Comparison of ENCODE assay signal across 28 cellular contexts in the genomic region with DNA sequence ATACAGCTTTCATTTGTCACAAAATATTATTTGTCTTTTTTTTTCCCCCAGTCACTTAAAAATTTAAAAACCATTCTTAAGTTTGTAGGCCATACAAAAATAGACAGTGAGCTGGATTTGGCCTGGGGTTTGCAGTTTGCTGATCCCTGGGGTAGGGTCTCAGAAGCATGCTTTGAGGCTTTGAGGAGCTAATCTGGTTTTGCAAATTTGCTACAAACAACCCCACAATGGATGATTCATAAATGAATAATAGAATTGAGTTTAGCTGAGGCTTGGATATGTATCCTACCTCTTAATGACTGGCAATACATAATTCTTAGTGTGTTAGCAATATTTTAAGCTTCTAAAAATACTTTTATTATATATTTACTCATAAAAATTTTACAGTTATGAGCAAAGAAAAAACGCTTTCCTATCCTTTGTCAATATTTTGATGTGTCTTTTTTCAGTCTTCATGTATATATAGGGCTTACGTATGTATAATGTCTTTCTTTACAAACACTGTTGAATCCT. TPM values are rescaled to one million over a fixed set of nuclear protein-coding genes. Genes with fewer than 3 reads are reported as not detected.
"Had no signal": no experiment of that assay in that cellular context is flagged by ENCODE, and none has a peak within 500 bp of the region (broad histone marks: within the 10 kb centered on the region; RNA-seq: fewer than 3 reads in every experiment).

No MANE protein-coding gene starts in this region.

- H3K36me3 ChIP-seq: esophagus squamous epithelium, gastrocnemius medialis, left ventricle myocardium inferior, spleen, suprapubic skin, tibial artery had no signal

- H3K27me3 ChIP-seq: esophagus squamous epithelium, gastrocnemius medialis, spleen, suprapubic skin, tibial artery had no signal

- H3K9me3 ChIP-seq: esophagus squamous epithelium, gastrocnemius medialis, left ventricle myocardium inferior, spleen, suprapubic skin, tibial artery had no signal

- ATAC-seq: gastrocnemius medialis, natural killer cell, right cardiac atrium, WTC11 had no signal

- H3K4me3 ChIP-seq: esophagus squamous epithelium, gastrocnemius medialis, left ventricle myocardium inferior, lung, spleen, suprapubic skin, tibial artery had no signal

- DNase-seq: activated CD4-positive, alpha-beta memory T cell treated with anti-CD3 and anti-CD28 coated beads, Interleukin-2, amount 10 ng/mL, durations not matched to agents 7 days and 5 days; activated CD4-positive, alpha-beta T cell treated with anti-CD3 and anti-CD28 coated beads for 1 hour; activated CD4-positive, alpha-beta T cell treated with anti-CD3 and anti-CD28 coated beads, Interleukin-2, amount 10 ng/mL, durations not matched to agents 7 days and 5 days; activated CD8-positive, alpha-beta memory T cell treated with anti-CD3 and anti-CD28 coated beads, Interleukin-2, amount 50 U/mL, for 48 hours; activated gamma-delta T cell treated with Interleukin-2 at 50 U/mL for 16 hours; activated naive CD4-positive, alpha-beta T cell treated with anti-CD3 and anti-CD28 coated beads, Interleukin-2, amount 50 U/mL, for 16 hours; activated T-cell treated with anti-CD3 and anti-CD28 coated beads, Interleukin-2, amount 50 U/mL, for 24 hours; amniotic stem cell; central memory CD4-positive, alpha-beta T cell; dermis blood vessel endothelial cell; effector CD4-positive, alpha-beta T cell; esophagus squamous epithelium; gastrocnemius medialis; glutamatergic neuron; islet precursor cell; left ventricle myocardium inferior; mesendoderm; natural killer cell; right cardiac atrium; spleen; stimulated activated naive CD4-positive, alpha-beta T cell; T-helper 2 cell; tibial artery had no signal

- H3K27ac ChIP-seq: epithelial cell of prostate, esophagus squamous epithelium, gastrocnemius medialis, left ventricle myocardium inferior, spleen, suprapubic skin, tibial artery had no signal

- FAIRE-seq: colon had no signal

RNA-seq across cellular contexts. Expression of a gene that starts 50.6 kb away (rescaled TPM):
- total RNA-seq: activated CD4-positive, alpha-beta T cell treated with anti-CD3 and anti-CD28 coated beads, Interleukin-2, amount 10 ng/mL, durations not matched to agents 7 days and 5 days had no signal
